ENCODE assay signal across 20 cellular contexts in the genomic region with DNA sequence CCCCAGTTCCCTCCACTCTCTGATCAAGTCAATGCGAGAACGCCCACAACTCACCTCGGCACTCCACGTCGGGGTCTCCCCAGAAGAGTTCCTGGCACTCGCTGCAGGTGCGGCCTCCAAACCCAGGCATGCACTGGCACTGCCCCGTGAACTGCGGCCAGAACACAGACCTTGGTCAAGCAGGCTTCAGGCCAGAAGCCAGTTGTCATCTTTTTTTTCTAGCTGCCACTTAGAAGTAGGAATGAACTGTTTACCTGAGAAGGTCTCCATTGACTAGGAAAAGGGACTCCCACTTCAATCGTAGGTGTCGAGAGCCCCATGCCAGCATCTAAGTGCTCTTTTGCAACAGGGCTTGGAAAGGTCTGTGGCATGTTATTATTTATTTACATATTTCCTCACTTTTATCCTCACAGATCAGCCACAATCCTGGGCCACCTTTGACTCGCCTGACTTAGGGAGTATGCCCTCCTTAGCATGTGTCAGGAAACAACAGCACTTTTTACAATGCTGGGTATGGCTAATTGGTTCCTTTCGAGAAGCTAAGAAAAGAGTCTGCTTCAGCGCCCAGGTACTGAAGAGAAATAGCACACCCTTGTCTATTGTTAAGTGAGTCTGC. TPM values are rescaled to one million over a fixed set of nuclear protein-coding genes. Genes with fewer than 3 reads are reported as not detected.
DNase-seq lines count a peak whose midpoint lies in the region; ATAC-seq, FAIRE-seq and TF ChIP-seq lines count a peak whose summit lies in the region.
"Had no signal": no experiment of that assay in that cellular context is flagged by ENCODE, and none has a peak within 500 bp of the region (broad histone marks: within the 10 kb centered on the region; RNA-seq: fewer than 3 reads in every experiment).

No MANE protein-coding gene starts in this region.

- intact Hi-C loops in lower leg skin (cut with DNase I; ENCODE audit: low total_unique reads): no loop called here
- intact Hi-C loops in tibial artery (cut with DNase I; ENCODE audit: low total_unique reads): no loop called here

- no peaks in the 10 kb centered on the region for H3K9me3 Mint-ChIP-seq in HFFc6
- H3K9me3 Mint-ChIP-seq in astrocyte (ENCODE audit: unreplicated experiment): no peaks in the 10 kb centered on the region
- H3K9me3 Mint-ChIP-seq in progenitor cell of endocrine pancreas (ENCODE audit: low read depth): no peaks in the 10 kb centered on the region
- H3K9me3 Mint-ChIP-seq: nephron; T-helper 2 cell treated with Interferon-gamma antibody and Interleukin-4, amounts not matched to agents 5 μg/mL and 100 μg/mL, for 36 hours had no signal

- H3K79me2 ChIP-seq in astrocyte (ENCODE audit: insufficient read depth, low read length): peaks cover 5% of the 10 kb centered on the region

- H3K9ac ChIP-seq in astrocyte (ENCODE audit: low read length): no peak overlapping the region

- H3K27ac Mint-ChIP-seq in HFFc6 (peak overlapping the region; percentile 26; the same call in 1 of the 2 replicates), astrocyte (ENCODE audit: unreplicated experiment) (no peak overlapping the region), progenitor cell of endocrine pancreas (peak overlapping the region; percentile 81)
- H3K27ac Mint-ChIP-seq: T-helper 2 cell treated with Interferon-gamma antibody and Interleukin-4, amounts not matched to agents 5 μg/mL and 100 μg/mL, for 36 hours had no signal

- no peak for DNase-seq in HFFc6
- no peak for DNase-seq in astrocyte (ENCODE audit: low read depth)
- DNase-seq in lower leg skin (ENCODE audit: low spot score in 2 of 2): peak; percentile 11 to 65
- no peak for DNase-seq in progenitor cell of endocrine pancreas (ENCODE audit: low spot score, unreplicated experiment)
- no peak for DNase-seq in tibial artery
- no peak for DNase-seq in NCI-H82 (lab: John Stamatoyannopoulos, UW)
- DNase-seq in activated T-cell treated with anti-CD3 and anti-CD28 coated beads for 4 hours: no peak
- DNase-seq: activated effector memory CD4-positive, alpha-beta T cell treated with Interleukin-2 at 50 U/mL for 16 hours; central memory CD4-positive, alpha-beta T cell; heart right ventricle; KG1; NCI-H1048; NCI-H2107; NCI-H524 treated with DMSO at 0.1 percent for 48 hours; SJCRH30; stimulated activated naive CD4-positive, alpha-beta T cell treated with Interleukin-2 at 50 U/mL for 16 hours had no signal

- H3K36me3 Mint-ChIP-seq in HFFc6 (ENCODE audit: low read depth): peaks cover 69% of the 10 kb centered on the region
- H3K36me3 Mint-ChIP-seq in astrocyte (ENCODE audit: low read depth, unreplicated experiment): peaks cover 51% of the 10 kb centered on the region
- H3K36me3 Mint-ChIP-seq in progenitor cell of endocrine pancreas (ENCODE audit: insufficient read depth): peaks cover 52% of the 10 kb centered on the region

- peak overlapping the region; percentile 61; the same call in 1 of the 2 replicates for H3K4me3 Mint-ChIP-seq in HFFc6
- H3K4me3 Mint-ChIP-seq in astrocyte (ENCODE audit: unreplicated experiment): no peak overlapping the region
- H3K4me3 Mint-ChIP-seq in progenitor cell of endocrine pancreas (ENCODE audit: low read depth): no peak overlapping the region
- H3K4me3 Mint-ChIP-seq: nephron; T-helper 2 cell treated with Interferon-gamma antibody and Interleukin-4, amounts not matched to agents 5 μg/mL and 100 μg/mL, for 36 hours had no signal

- H4K20me1 ChIP-seq in astrocyte (ENCODE audit: insufficient read depth, low read length): peaks cover 41% of the 10 kb centered on the region

- no peak for TF ChIP-seq CTCF in HFFc6 (IDR thresholded peaks at IDR 0.05)
- no peak for TF ChIP-seq CTCF in astrocyte (IDR thresholded peaks at IDR 0.05; ENCODE audit: insufficient read depth, low read depth, low read length)
- no peak for TF ChIP-seq CTCF in lower leg skin (IDR thresholded peaks at IDR 0.05)
- no peak for TF ChIP-seq CTCF in progenitor cell of endocrine pancreas (IDR thresholded peaks at IDR 0.05; ENCODE audit: unreplicated experiment)
- no peak for TF ChIP-seq CTCF in tibial artery (IDR thresholded peaks at IDR 0.05)

- H3K4me1 Mint-ChIP-seq in HFFc6 (ENCODE audit: low read depth): peaks cover 78% of the 10 kb centered on the region
- H3K4me1 Mint-ChIP-seq in astrocyte (ENCODE audit: low read depth, unreplicated experiment): peaks cover 48% of the 10 kb centered on the region
- H3K4me1 Mint-ChIP-seq in progenitor cell of endocrine pancreas (ENCODE audit: low read depth): peaks cover 32% of the 10 kb centered on the region

- H3K27ac ChIP-seq in astrocyte (ENCODE audit: low read depth, low read length): peak overlapping the region; percentile 36
- H3K27ac ChIP-seq in tibial artery: no peak overlapping the region

- no peak for TF ChIP-seq POLR2A in lower leg skin (IDR thresholded peaks at IDR 0.05)

- peaks cover 63% of the 10 kb centered on the region for H3K36me3 ChIP-seq in astrocyte (ENCODE audit: insufficient read depth, low read length)
- peaks cover 0 to 35% (median 0%) of the 10 kb centered on the region in 3 donors for H3K36me3 ChIP-seq in tibial artery

- H3K4me3 ChIP-seq in astrocyte (ENCODE audit: insufficient read depth, low read depth, low read length) (no peak overlapping the region), lower leg skin (ENCODE audit: low read depth, poor library complexity, severe bottlenecking) (no peak overlapping the region), tibial artery (no peak overlapping the region)
- H3K4me3 ChIP-seq: heart right ventricle, SJCRH30 had no signal

- H3K9me3 ChIP-seq in astrocyte (ENCODE audit: insufficient read depth, low read depth, low read length) (no peaks in the 10 kb centered on the region), tibial artery (no peaks in the 10 kb centered on the region)
- H3K9me3 ChIP-seq: heart right ventricle, SJCRH30 had no signal

- 93% methylated on average over 14 of the region's 14 CpGs for WGBS in lower leg skin, 2 donors

- no peak overlapping the region for H3K4me2 ChIP-seq in astrocyte (ENCODE audit: low read length)

- H3K27me3 Mint-ChIP-seq in HFFc6 (ENCODE audit: insufficient read depth): peaks cover 5% of the 10 kb centered on the region
- H3K27me3 Mint-ChIP-seq in astrocyte (ENCODE audit: low read depth, unreplicated experiment): no peaks in the 10 kb centered on the region
- H3K27me3 Mint-ChIP-seq in progenitor cell of endocrine pancreas: no peaks in the 10 kb centered on the region

- H3K4me1 ChIP-seq in astrocyte (ENCODE audit: insufficient read depth, low read length) (peaks cover 77% of the 10 kb centered on the region), tibial artery (peaks cover 0 to 26% (median 3%) of the 10 kb centered on the region in 4 donors)

- no peak for FAIRE-seq in astrocyte (lab: Jason Lieb, UNC)
- FAIRE-seq: urothelium cell line had no signal

- no peak overlapping the region for H2AFZ ChIP-seq in astrocyte (ENCODE audit: low read depth, low read length)

- no peak for ATAC-seq in HG03432 (IDR thresholded peaks at IDR 0.05; ENCODE audit: unreplicated experiment)

- no peaks in the 10 kb centered on the region for H3K27me3 ChIP-seq in astrocyte (ENCODE audit: insufficient read depth, low read length)
- no peaks in the 10 kb centered on the region for H3K27me3 ChIP-seq in tibial artery
- H3K27me3 ChIP-seq: heart right ventricle, SJCRH30 had no signal

RNA-seq across cellular contexts. Expression of a gene that starts 51.7 kb away (rescaled TPM):
- total RNA-seq in HFFc6 (2021; fragmentation: NEBNext Ultra II Directional; extraction: Animal tissue kit (Norgen Biotek cat#: 25700)): 100 to 1,000 TPM; 112 to 134 (median 123) TPM
- total RNA-seq in astrocyte (403 and 411 TPM in 2 replicates), lower leg skin (10 to 100 TPM; 43.9 to 84.8 (median 65.2) TPM), progenitor cell of endocrine pancreas (275 and 307 TPM in 2 replicates)

Comparison
In these comparisons a context has a peak if more than half of its experiments do, and no peak if none do; other contexts are left out.
1. DNase-seq: peak in lower leg skin (2 of 2); none in HFFc6 (single experiment), astrocyte (single experiment), progenitor cell of endocrine pancreas (single experiment), tibial artery (0 of 2), NCI-H82 (single experiment) and activated T-cell treated with anti-CD3 and anti-CD28 coated beads for 4 hours (single experiment).